In genomic region chr5:148268556-148268955, GRCh38 we compare ENCODE assay signal across 10 cellular contexts. TPM values are rescaled to one million over a fixed set of nuclear protein-coding genes. Genes with fewer than 3 reads are reported as not detected.
DNase-seq lines count a peak whose midpoint lies in the region; ATAC-seq, FAIRE-seq and TF ChIP-seq lines count a peak whose summit lies in the region.
"Had no signal": no experiment of that assay in that cellular context is flagged by ENCODE, and none has a peak within 500 bp of the region (broad histone marks: within the 10 kb centered on the region; RNA-seq: fewer than 3 reads in every experiment).

Gene SPINK13 (plus strand): TSS chr5:148268794. CDS start chr5:148270073, 1,279 bp downstream.

- TF ChIP-seq CTCF in choroid plexus epithelial cell (conservative IDR thresholded peaks at IDR 0.05; ENCODE audit: low read depth, low read length): no peak

- no peak within 1 kb of the TSS for H2BK12ac ChIP-seq in mesenchymal stem cell (ENCODE audit: low read length in 2 of 2)

- H3K14ac ChIP-seq in mesenchymal stem cell (ENCODE audit: low read length in 2 of 2): no peak within 1 kb of the TSS

- ATAC-seq in GM19463 (IDR thresholded peaks at IDR 0.05; ENCODE audit: unreplicated experiment) (no peak), HG03354 (IDR thresholded peaks at IDR 0.05; ENCODE audit: poor library complexity, severe bottlenecking, unreplicated experiment) (no peak)

- H2BK120ac ChIP-seq in mesenchymal stem cell (ENCODE audit: low read depth, low read length): no peak within 1 kb of the TSS

- no peaks in the 10 kb centered on the region for H3K36me3 ChIP-seq in mesenchymal stem cell (ENCODE audit: control insufficient read depth in 1 of 2, insufficient read depth in 2 of 2, low read depth in 1 of 2, low read length in 2 of 2)

- peak within 1 kb of the TSS; percentile 41 for H3K9ac ChIP-seq in mesenchymal stem cell (ENCODE audit: low read length)

- no peak within 1 kb of the TSS for H4K91ac ChIP-seq in mesenchymal stem cell (ENCODE audit: low read length)

- H3K27me3 ChIP-seq in mesenchymal stem cell (ENCODE audit: control insufficient read depth in 1 of 2, insufficient read depth in 1 of 2, low read length in 2 of 2): no peaks in the 10 kb centered on the region

- H3K9me3 ChIP-seq in mesenchymal stem cell (ENCODE audit: control insufficient read depth, low read length): peaks cover 6% of the 10 kb centered on the region

- peak; percentile 42 for DNase-seq in DMS53 treated with DMSO at 0.1 percent for 48 hours (lab: John Stamatoyannopoulos, UW; ENCODE audit: unreplicated experiment)
- peak; percentile 42 for DNase-seq in LHCN-M2 (ENCODE audit: low read depth)
- DNase-seq in choroid plexus epithelial cell (ENCODE audit: low read depth): peak; percentile 36
- DNase-seq in mesenchymal stem cell: peak; percentile 82
- DNase-seq in activated naive CD4-positive, alpha-beta T cell (lab: John Stamatoyannopoulos, UW): no peak
- DNase-seq in GM12891 (ENCODE audit: insufficient read length, low spot score): no peak
- DNase-seq: NCI-H1417 had no signal

- peak within 1 kb of the TSS; percentile 97 for H3K27ac ChIP-seq in mesenchymal stem cell (ENCODE audit: low read length, poor library complexity, severe bottlenecking)

- H2AK5ac ChIP-seq in mesenchymal stem cell (ENCODE audit: low read length, severe bottlenecking): no peak within 1 kb of the TSS

- H2BK15ac ChIP-seq in mesenchymal stem cell (ENCODE audit: low read depth, poor library complexity, severe bottlenecking): no peak within 1 kb of the TSS

- no peak within 1 kb of the TSS for H3K18ac ChIP-seq in mesenchymal stem cell (ENCODE audit: low read depth in 1 of 2, low read length in 2 of 2)

- no peak within 1 kb of the TSS for H3K4me3 ChIP-seq in choroid plexus epithelial cell (ENCODE audit: low read depth, low read length)
- peak within 1 kb of the TSS in 1 of 2 experiments; percentile 64 for H3K4me3 ChIP-seq in mesenchymal stem cell (ENCODE audit: insufficient read depth in 1 of 2, low read depth in 1 of 2, low read length in 2 of 2)

- WGBS in mesenchymal stem cell: 48% methylated on average over 4 of the region's 4 CpGs

- no peak for TF ChIP-seq POLR2A in GM12891 (IDR thresholded peaks at IDR 0.05; ENCODE audit: low read depth, low read length)

- no peak within 1 kb of the TSS for H4K8ac ChIP-seq in mesenchymal stem cell (ENCODE audit: low read length)

- no peak for FAIRE-seq in GM12891 (lab: Jason Lieb, UNC)
- FAIRE-seq: GM18507 had no signal

- H2BK5ac ChIP-seq in mesenchymal stem cell (ENCODE audit: low read depth, low read length, poor library complexity, severe bottlenecking): peak within 1 kb of the TSS; percentile 33

- H3K23ac ChIP-seq in mesenchymal stem cell (ENCODE audit: low read length in 2 of 2): no peak within 1 kb of the TSS

- H2AFZ ChIP-seq in mesenchymal stem cell (ENCODE audit: low read depth, low read length): peak within 1 kb of the TSS; percentile 31

- no peaks in the 10 kb centered on the region for H3K4me1 ChIP-seq in mesenchymal stem cell (ENCODE audit: control insufficient read depth, insufficient read depth, low read depth, low read length)

- H3K4me2 ChIP-seq in mesenchymal stem cell (ENCODE audit: low read length, poor library complexity, severe bottlenecking): peak within 1 kb of the TSS; percentile 47

- H3K79me1 ChIP-seq in mesenchymal stem cell (replicated peaks; ENCODE audit: low read length, poor library complexity, severe bottlenecking): peaks cover 1% of the 10 kb centered on the region

- H3K4ac ChIP-seq in mesenchymal stem cell (ENCODE audit: low read depth in 1 of 2, low read length in 2 of 2): no peak within 1 kb of the TSS

TF ChIP-seq in GM12891, 5 proteins besides CTCF, POLR2A, EP300 and RAD21:
- TF ChIP-seq POLR2AphosphoS5 (IDR thresholded peaks at IDR 0.05; ENCODE audit: low read depth, low read length) (no peak), TAF1 (IDR thresholded peaks at IDR 0.05; ENCODE audit: low read depth, low read length) (no peak), PAX5 (IDR thresholded peaks at IDR 0.05; ENCODE audit: insufficient read depth, low read length, severe bottlenecking) (no peak), POU2F2 (IDR thresholded peaks at IDR 0.05; ENCODE audit: low read depth, low read length) (no peak), SPI1 (IDR thresholded peaks at IDR 0.05; ENCODE audit: low read depth, low read length) (no peak)
TF ChIP-seq in GM12891: peak in this region for 0.

RNA-seq across cellular contexts. Expression of gene SPINK13, which starts in this region (rescaled TPM):
- not detected in 2 replicates for total RNA-seq in LHCN-M2 (2014; rRNA removed)
- polyA plus RNA-seq in LHCN-M2 (2012): not detected
- not detected for polyA plus RNA-seq in mesenchymal stem cell (2013, experiment 1 of 2)
- polyA plus RNA-seq in mesenchymal stem cell (2013, experiment 2 of 2): not detected
- not detected for polyA plus RNA-seq in GM12891 (2012; ENCODE audit: low read depth, missing spikeins)

Comparison
In these comparisons a context has a peak if more than half of its experiments do, and no peak if none do; other contexts are left out.
1. Peak in DNase-seq in LHCN-M2; RNA of the gene not detected or under 1 TPM.
2. DNase-seq: peak in DMS53 treated with DMSO at 0.1 percent for 48 hours (single experiment), choroid plexus epithelial cell (single experiment) and mesenchymal stem cell (single experiment); none in activated naive CD4-positive, alpha-beta T cell (0 of 4) and GM12891 (single experiment).